Comparison of ENCODE assay signal across 8 cellular contexts in the genomic region with DNA sequence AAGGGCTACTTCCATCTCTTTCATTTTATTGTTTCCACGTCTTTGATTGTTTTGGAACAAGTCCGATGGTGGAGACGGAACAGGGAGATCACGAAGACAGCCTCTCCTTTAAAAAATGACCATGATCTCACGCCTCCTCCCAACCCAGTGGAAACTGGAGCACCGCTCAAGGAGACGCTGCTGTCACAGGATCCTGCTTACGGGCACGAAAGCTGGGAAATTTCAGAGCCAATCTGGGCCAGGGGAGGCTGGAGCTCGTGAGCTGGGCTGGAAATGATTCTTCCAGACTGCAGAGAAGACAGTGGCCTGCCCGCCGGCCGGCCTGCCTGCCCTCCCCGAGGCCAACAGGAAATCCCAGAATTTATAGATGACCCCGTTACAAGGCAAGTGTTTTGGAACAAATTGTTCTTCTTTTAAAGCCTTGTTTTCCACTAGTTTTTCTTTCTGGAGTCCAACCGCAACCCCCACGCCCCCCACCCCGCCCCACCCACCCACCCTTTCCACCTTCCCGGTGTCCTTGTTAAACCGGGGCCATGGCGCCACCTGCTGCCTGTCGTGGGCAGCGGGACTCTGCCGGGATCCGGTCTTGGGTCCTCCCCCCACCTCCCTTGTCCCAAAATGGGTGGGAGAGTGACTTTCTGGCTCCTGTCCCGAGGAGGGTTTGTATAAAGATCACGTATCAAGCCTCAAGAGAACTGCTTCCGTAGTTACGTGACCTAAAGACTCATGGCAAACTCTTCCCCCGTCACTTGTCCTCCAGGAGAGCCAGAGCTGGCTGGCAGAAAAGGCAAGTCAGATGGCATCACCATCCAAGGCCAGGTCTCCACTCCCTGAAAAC. TPM values are rescaled to one million over a fixed set of nuclear protein-coding genes. Genes with fewer than 3 reads are reported as not detected.
A peak's percentile ranks its signal among the peaks of the same experiment; 100 is the strongest.
DNase-seq lines count a peak whose midpoint lies in the region; ATAC-seq, FAIRE-seq and TF ChIP-seq lines count a peak whose summit lies in the region.

No MANE protein-coding gene starts in this region.

- H3K27ac Mint-ChIP-seq in CD4-positive, alpha-beta memory T cell = peak overlapping the region in 1 of 7 donors; percentile 48
- H3K27ac Mint-ChIP-seq in WTC11 = 0 out of 2 replicates have a peak overlapping the region, but pooled peaks have one; percentile 48

- no peaks in the 10 kb centered on the region for H3K36me3 Mint-ChIP-seq in CD4-positive, alpha-beta memory T cell
- no peaks in the 10 kb centered on the region for H3K36me3 Mint-ChIP-seq in WTC11

- no peaks in the 10 kb centered on the region for H4K20me1 ChIP-seq in keratinocyte (ENCODE audit: control insufficient read depth, extremely low read depth, insufficient read depth, low read length)

- intact Hi-C loops in CD4-positive, alpha-beta memory T cell (cut with micrococcal nuclease) = loop anchor here (1.0 to 10.0 kb wide), 4 partner anchors 65 to 601 kb away; no protein-coding TSS in a partner anchor

- peak; percentile 40 to 50 (median 47) for DNase-seq in CD4-positive, alpha-beta memory T cell
- DNase-seq in HFF-Myc (ENCODE audit: extremely low read depth, low read depth) (no peak), WTC11 (ENCODE audit: low spot score) (peak; percentile 86), cardiac fibroblast (ENCODE audit: low read depth in 2 of 2) (peak; percentile 75 to 91), keratinocyte (ENCODE audit: low read depth, low spot score) (no peak)
- peak; percentile 16 to 62 for DNase-seq in stimulated activated CD4-positive, alpha-beta T cell treated with anti-CD3 and anti-CD28 coated beads, Interleukin-12 subunit alpha, Interleukin-12 subunit beta, amount 100 ng/mL, for 24 hours (ENCODE audit: low read depth in 2 of 2)

- no peaks in the 10 kb centered on the region for H3K27me3 ChIP-seq in CD4-positive, alpha-beta memory T cell (ENCODE audit: insufficient read depth, low read length)
- no peaks in the 10 kb centered on the region for H3K27me3 ChIP-seq in keratinocyte (ENCODE audit: control insufficient read depth, extremely low read depth, insufficient read depth, low read length)

- no peaks in the 10 kb centered on the region for H3K9me3 Mint-ChIP-seq in CD4-positive, alpha-beta memory T cell
- H3K9me3 Mint-ChIP-seq in WTC11 = no peaks in the 10 kb centered on the region

- FAIRE-seq in keratinocyte (lab: Jason Lieb, UNC) = no peak

- H3K4me3 ChIP-seq in CD4-positive, alpha-beta memory T cell (ENCODE audit: low read length in 2 of 2) = no peak overlapping the region
- H3K4me3 ChIP-seq in HFF-Myc (replicated peaks; ENCODE audit: low read depth, low read length) (peak overlapping the region; percentile 22), cardiac fibroblast (replicated peaks in 1 of 2; ENCODE audit: low read depth in 2 of 2, low read length in 2 of 2) (peak overlapping the region; percentile 9 to 39), keratinocyte (ENCODE audit: control insufficient read depth in 2 of 3, extremely low read depth in 1 of 3, insufficient read depth in 2 of 3, low read depth in 1 of 3, low read length in 3 of 3) (peak overlapping the region in 1 of 3 experiments; percentile 25)

- H3K9ac ChIP-seq in keratinocyte (ENCODE audit: control insufficient read depth, extremely low read depth, insufficient read depth, low read length) = no peak overlapping the region

- dilution Hi-C loops in keratinocyte (cut with MboI; ENCODE audit: extremely low pct_ligation_motif_present, low sequenced_read_pairs) = no loop called here

- H3K4me1 ChIP-seq in CD4-positive, alpha-beta memory T cell (ENCODE audit: insufficient read depth, low read length) = peaks cover 22% of the 10 kb centered on the region
- peaks cover 12% of the 10 kb centered on the region for H3K4me1 ChIP-seq in keratinocyte (ENCODE audit: control insufficient read depth, extremely low read depth, insufficient read depth, low read length)

- H3K9me3 ChIP-seq in CD4-positive, alpha-beta memory T cell (ENCODE audit: control insufficient read depth in 1 of 2, low read length in 2 of 2) = no peaks in the 10 kb centered on the region
- H3K9me3 ChIP-seq in keratinocyte (ENCODE audit: control insufficient read depth, low read depth, low read length) = no peaks in the 10 kb centered on the region

- ATAC-seq in WTC11 (peak; percentile 83), GM21529 (IDR thresholded peaks at IDR 0.05; ENCODE audit: unreplicated experiment) (no peak), GM19397 (IDR thresholded peaks at IDR 0.05; ENCODE audit: unreplicated experiment) (no peak)

- TF ChIP-seq CTCF in HFF-Myc (IDR thresholded peaks at IDR 0.05; ENCODE audit: low read depth, low read length, missing control alignments) (peak; percentile 61), WTC11 (IDR thresholded peaks at IDR 0.05) (peak; percentile 62), cardiac fibroblast (IDR thresholded peaks at IDR 0.05; ENCODE audit: low read depth, low read length) (peak; percentile 71), keratinocyte (optimal IDR thresholded peaks at IDR 0.05 in 1 of 3, IDR thresholded peaks at IDR 0.05 in 1 of 3, conservative IDR thresholded peaks at IDR 0.05 in 1 of 3; ENCODE audit: extremely low read depth in 1 of 3, insufficient read depth in 2 of 3, low read length in 3 of 3) (peak; percentile 53 to 79 (median 71))

- POLR2A ChIA-PET in CD4-positive, alpha-beta memory T cell (lab: Charles Lee; ENCODE audit: partially characterized antibody) = interaction anchor here (1.0 to 4.6 kb wide), 3 partner anchors 40 to 458 kb away, joined by 3 to 24 read pairs (median 4); a partner anchor contains a TSS
- POLR2A ChIA-PET in WTC11 (lab: Charles Lee) = interaction anchor here (0.9 kb wide), 2 partner anchors 94 to 282 kb away, joined by 3 to 4 read pairs; no protein-coding TSS in a partner anchor

- H2AFZ ChIP-seq in keratinocyte (ENCODE audit: control insufficient read depth, low read length) = peak overlapping the region; percentile 51

- no peaks in the 10 kb centered on the region for H3K79me2 ChIP-seq in keratinocyte (ENCODE audit: control insufficient read depth, insufficient read depth, low read length)

- no peaks in the 10 kb centered on the region for H3K36me3 ChIP-seq in CD4-positive, alpha-beta memory T cell (ENCODE audit: insufficient read depth, low read length)
- no peaks in the 10 kb centered on the region for H3K36me3 ChIP-seq in keratinocyte (ENCODE audit: control insufficient read depth in 2 of 2, extremely low read depth in 1 of 2, insufficient read depth in 2 of 2, low read length in 2 of 2)

- peak overlapping the region in 1 of 8 donors; percentile 45 for H3K4me3 Mint-ChIP-seq in CD4-positive, alpha-beta memory T cell
- H3K4me3 Mint-ChIP-seq in WTC11 = peak overlapping the region; percentile 42

- no peaks in the 10 kb centered on the region for H3K9me1 ChIP-seq in keratinocyte (ENCODE audit: control insufficient read depth, extremely low read depth, insufficient read depth, low read length)

- no peaks in the 10 kb centered on the region for H3K27me3 Mint-ChIP-seq in CD4-positive, alpha-beta memory T cell
- H3K27me3 Mint-ChIP-seq in WTC11 (ENCODE audit: low read depth) = no peaks in the 10 kb centered on the region

- peaks cover 15 to 24% (median 18%) of the 10 kb centered on the region in 4 donors for H3K4me1 Mint-ChIP-seq in CD4-positive, alpha-beta memory T cell
- H3K4me1 Mint-ChIP-seq in WTC11 = peaks cover 40% of the 10 kb centered on the region

- no peak overlapping the region for H3K27ac ChIP-seq in CD4-positive, alpha-beta memory T cell (ENCODE audit: low read depth, low read length)
- H3K27ac ChIP-seq in keratinocyte (ENCODE audit: control insufficient read depth, insufficient read depth, low read length) = no peak overlapping the region

- H3K4me2 ChIP-seq in keratinocyte (ENCODE audit: control insufficient read depth, extremely low read depth, insufficient read depth, low read depth, low read length) = peak overlapping the region; percentile 40

- CTCF ChIA-PET in CD4-positive, alpha-beta memory T cell (lab: Charles Lee; ENCODE audit: partially characterized antibody) = interaction anchor here (0.6 to 4.8 kb wide), 25 partner anchors 13 to 601 kb away, joined by 3 to 39 read pairs (median 4); a partner anchor contains a TSS
- CTCF ChIA-PET in WTC11 (lab: Charles Lee) = interaction anchor here (0.6 to 2.6 kb wide), 17 partner anchors 9 to 676 kb away, joined by 3 to 12 read pairs (median 3); a partner anchor contains a TSS

TF ChIP-seq in WTC11, 78 proteins besides CTCF, POLR2A, EP300 and RAD21 (continues in another document):
- no peak for TF ChIP-seq NR1H2 (CRISPR knock-in tag; IDR thresholded peaks at IDR 0.05)
- TF ChIP-seq, protein P1, sequence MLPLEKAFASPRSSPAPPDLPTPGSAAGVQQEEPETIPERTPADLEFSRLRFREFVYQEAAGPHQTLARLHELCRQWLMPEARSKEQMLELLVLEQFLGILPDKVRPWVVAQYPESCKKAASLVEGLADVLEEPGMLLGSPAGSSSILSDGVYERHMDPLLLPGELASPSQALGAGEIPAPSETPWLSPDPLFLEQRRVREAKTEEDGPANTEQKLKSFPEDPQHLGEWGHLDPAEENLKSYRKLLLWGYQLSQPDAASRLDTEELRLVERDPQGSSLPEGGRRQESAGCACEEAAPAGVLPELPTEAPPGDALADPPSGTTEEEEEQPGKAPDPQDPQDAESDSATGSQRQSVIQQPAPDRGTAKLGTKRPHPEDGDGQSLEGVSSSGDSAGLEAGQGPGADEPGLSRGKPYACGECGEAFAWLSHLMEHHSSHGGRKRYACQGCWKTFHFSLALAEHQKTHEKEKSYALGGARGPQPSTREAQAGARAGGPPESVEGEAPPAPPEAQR (CRISPR knock-in tag; IDR thresholded peaks at IDR 0.05) = no peak

RNA-seq across cellular contexts. Expression of a gene that starts 40.3 kb away (rescaled TPM):
- 1 to 10 TPM; 1.7 to 2.9 TPM for total RNA-seq in CD4-positive, alpha-beta memory T cell
- 1 to 10 TPM; 4.4 to 6.8 TPM for polyA plus RNA-seq in CD4-positive, alpha-beta memory T cell
- 2.2 to 3.0 TPM (median 2.5 TPM) in 3 replicates for total RNA-seq in WTC11 (2021)
- polyA plus RNA-seq in keratinocyte = 2.7 to 6.0 TPM (median 4.3 TPM) in 3 replicates
- polyA plus RNA-seq in keratinocyte (2011; ENCODE audit: low read depth) = 45.2 TPM
- polyA plus RNA-seq in keratinocyte (2011; cell fraction: cytosol; rRNA removed) = 4.5 and 5.5 TPM in 2 replicates
- 6.7 and 7.2 TPM in 2 replicates for polyA plus RNA-seq in keratinocyte (2011; cell fraction: nucleus; rRNA removed)
- 4.1 and 20.6 TPM in 2 replicates for polyA plus RNA-seq in keratinocyte (2012; ENCODE audit: low replicate concordance)
- 1.5 to 9.2 TPM (median 3.1 TPM) in 3 replicates for polyA minus RNA-seq in keratinocyte
- not detected for polyA minus RNA-seq in keratinocyte (2011; cell fraction: cytosol; rRNA and poly(A)+ RNA removed)
- polyA minus RNA-seq in keratinocyte (2011; cell fraction: nucleus; rRNA and poly(A)+ RNA removed) = 3.3 TPM in 1 of 2 replicates, not detected in the other

Comparison
In these comparisons a context has a peak if more than half of its experiments do, and no peak if none do; other contexts are left out.
1. DNase-seq: peak in CD4-positive, alpha-beta memory T cell (5 of 5), WTC11 (single experiment), cardiac fibroblast (2 of 2) and stimulated activated CD4-positive, alpha-beta T cell treated with anti-CD3 and anti-CD28 coated beads, Interleukin-12 subunit alpha, Interleukin-12 subunit beta, amount 100 ng/mL, for 24 hours (2 of 2); none in HFF-Myc (single experiment) and keratinocyte (single experiment).
2. H3K4me3 ChIP-seq: peak in HFF-Myc (single experiment) and cardiac fibroblast (2 of 2); none in CD4-positive, alpha-beta memory T cell (0 of 2).
3. Peak in every context shown above with its lines, with median percentiles within 50 percentile points of each other: CTCF ChIP-seq.